1 cellular context compared by ENCODE assay signal in the genomic region with DNA sequence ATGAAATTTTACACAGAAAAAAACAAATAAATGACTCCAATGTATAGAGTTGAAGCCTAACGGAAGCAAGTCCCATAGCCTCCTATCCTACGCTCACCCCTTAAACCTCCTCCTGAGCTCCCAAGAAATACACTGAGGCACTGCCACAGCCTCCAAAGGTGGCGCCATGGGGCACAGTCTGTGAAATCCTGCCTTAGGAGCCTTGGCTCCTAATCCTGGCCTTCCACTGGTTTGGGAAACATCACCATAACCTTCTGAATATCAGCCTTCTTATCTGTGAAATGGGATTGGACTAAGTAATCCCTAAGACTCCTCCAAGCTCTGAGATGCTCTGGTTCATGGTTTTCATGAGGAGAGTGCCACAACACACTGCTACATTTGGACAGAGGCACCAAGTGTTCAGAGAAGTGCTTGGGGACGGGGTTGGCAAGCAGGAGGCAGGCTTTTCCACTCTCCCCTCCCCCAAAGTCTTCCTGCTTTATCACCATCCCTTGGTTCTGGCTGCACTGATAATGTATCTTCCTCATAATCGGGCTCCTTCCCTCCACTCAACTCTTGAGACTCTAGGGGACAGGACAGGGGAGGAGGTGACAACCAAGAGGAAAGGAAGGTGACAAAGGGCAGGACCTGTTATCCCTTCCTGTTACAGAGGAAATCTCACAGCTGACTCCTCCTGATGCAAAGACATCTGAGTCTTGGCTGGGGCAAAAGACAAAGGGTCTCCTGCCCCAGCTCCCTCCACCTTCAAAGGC.
TF ChIP-seq lines count a peak whose summit lies in the region.

No MANE protein-coding gene starts in this region.

TF ChIP-seq in H1, 55 proteins besides CTCF, POLR2A, EP300 and RAD21:
- TF ChIP-seq CHD7 (IDR thresholded peaks at IDR 0.05; ENCODE audit: insufficient replicate concordance, low read length) (no peak), MAX (IDR thresholded peaks at IDR 0.05) (no peak), TAF1 (IDR thresholded peaks at IDR 0.05; ENCODE audit: low read depth, low read length) (no peak), SP1 (IDR thresholded peaks at IDR 0.05; ENCODE audit: low read depth, low read length) (no peak), ATF3 (IDR thresholded peaks at IDR 0.05; ENCODE audit: insufficient read depth, low read depth, low read length) (no peak), KDM1A (IDR thresholded peaks at IDR 0.05; ENCODE audit: borderline replicate concordance, low read length) (no peak), RFX5 (IDR thresholded peaks at IDR 0.05; ENCODE audit: borderline replicate concordance, low read depth, low read length) (no peak), SRF (IDR thresholded peaks at IDR 0.05; ENCODE audit: low read depth, low read length) (no peak), SP2 (IDR thresholded peaks at IDR 0.05; ENCODE audit: low read length) (no peak), ZNF274 (IDR thresholded peaks at IDR 0.05; ENCODE audit: borderline replicate concordance, extremely low read depth, low read length) (no peak), SIRT6 (IDR thresholded peaks at IDR 0.05; ENCODE audit: low read length) (no peak), PHF8 (conservative IDR thresholded peaks at IDR 0.05; ENCODE audit: low read depth, low read length) (no peak), YY1 (IDR thresholded peaks at IDR 0.05; ENCODE audit: low read depth, low read length) (no peak), SP4 (IDR thresholded peaks at IDR 0.05; ENCODE audit: low read length) (no peak), GABPA (IDR thresholded peaks at IDR 0.05; ENCODE audit: borderline replicate concordance, insufficient read depth, low read length) (no peak), CREB1 (IDR thresholded peaks at IDR 0.05) (no peak), JUND (IDR thresholded peaks at IDR 0.05; ENCODE audit: low read length) (no peak), JUN (IDR thresholded peaks at IDR 0.05; ENCODE audit: low read depth, low read length) (no peak)
